ENCODE assay signal across 19 cellular contexts in the genomic region with DNA sequence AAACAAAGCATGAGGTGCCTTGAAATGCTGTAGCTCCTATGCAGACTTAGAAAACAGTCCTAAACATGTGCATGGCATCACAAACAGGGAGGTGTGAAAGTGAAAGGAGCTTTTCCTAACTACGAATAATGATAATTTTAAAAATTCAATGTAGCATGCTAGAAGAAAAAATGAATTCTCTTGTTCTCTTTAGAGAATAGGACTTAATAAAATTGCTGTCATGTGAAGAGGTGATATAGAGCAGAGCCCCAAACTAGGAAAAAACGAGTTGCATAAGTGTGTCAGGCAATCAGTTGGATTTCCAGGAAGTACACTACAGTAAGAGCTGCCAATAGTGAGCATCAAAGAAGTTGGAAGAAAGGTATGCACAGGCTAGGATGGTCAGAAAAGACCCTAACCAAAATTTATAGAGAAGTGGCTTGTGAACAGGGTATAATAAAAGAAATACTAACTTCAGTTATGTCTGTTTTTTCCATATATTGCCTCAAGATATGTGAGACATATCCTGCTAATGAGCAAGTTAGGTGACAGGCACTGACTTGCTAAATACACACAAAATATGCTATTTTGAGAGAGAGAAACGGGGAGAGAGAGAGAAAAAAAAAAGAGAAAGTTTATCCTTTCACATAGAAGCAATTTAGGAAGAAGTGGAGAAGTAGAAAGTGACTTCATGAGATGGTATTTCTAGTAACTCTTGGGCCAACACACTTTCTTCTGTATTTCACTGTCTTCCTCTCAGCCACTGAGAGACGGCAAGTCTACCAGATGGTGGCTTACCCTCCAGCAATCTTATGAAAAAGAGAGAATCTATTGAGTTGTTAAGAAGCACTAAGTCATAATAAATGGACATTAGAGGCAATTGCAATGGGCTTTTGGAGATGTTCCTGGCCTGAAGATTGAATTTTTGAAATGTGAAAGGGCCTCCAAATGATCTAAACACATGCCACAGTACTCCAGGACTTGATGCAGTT. TPM values are rescaled to one million over a fixed set of nuclear protein-coding genes. Genes with fewer than 3 reads are reported as not detected.
A peak's percentile ranks its signal among the peaks of the same experiment; 100 is the strongest.
DNase-seq lines count a peak whose midpoint lies in the region; ATAC-seq, FAIRE-seq and TF ChIP-seq lines count a peak whose summit lies in the region.
"Had no signal": no experiment of that assay in that cellular context is flagged by ENCODE, and none has a peak within 500 bp of the region (broad histone marks: within the 10 kb centered on the region; RNA-seq: fewer than 3 reads in every experiment).

No MANE protein-coding gene starts in this region.

- H3K79me2 ChIP-seq in PC-9 (ENCODE audit: low read depth) (peaks cover 63% of the 10 kb centered on the region), astrocyte (ENCODE audit: insufficient read depth, low read length) (peaks cover 8% of the 10 kb centered on the region)

- FAIRE-seq in astrocyte (lab: Jason Lieb, UNC) = no peak
- FAIRE-seq in H54 (lab: Jason Lieb, UNC) = no peak
- FAIRE-seq: D721Med, islet of Langerhans had no signal

- H3K36me3 Mint-ChIP-seq in activated CD8-positive, alpha-beta memory T cell treated with anti-CD3 and anti-CD28 coated beads, Interleukin-2, amount 10 ng/mL, durations not matched to agents 7 days and 5 days = peaks cover 50% of the 10 kb centered on the region
- H3K36me3 Mint-ChIP-seq in astrocyte (ENCODE audit: low read depth, unreplicated experiment) = peaks cover 5% of the 10 kb centered on the region
- H3K36me3 Mint-ChIP-seq: stimulated activated naive B cell treated with anti-CD40 and anti-IgM and Interleukin-4, amounts not matched to agents 10 μg/mL and 1 μg/mL and 100 μg/mL, for 72 hours had no signal

- ATAC-seq in activated CD8-positive, alpha-beta memory T cell treated with anti-CD3 and anti-CD28 coated beads, Interleukin-2, amount 10 ng/mL, durations not matched to agents 7 days and 5 days = no peak
- peak; percentile 25 for ATAC-seq in mucosa of descending colon
- ATAC-seq in GM21381 (IDR thresholded peaks at IDR 0.05; ENCODE audit: unreplicated experiment) = no peak
- ATAC-seq: body of pancreas; stimulated activated naive B cell treated with anti-CD40 and anti-IgM and Interleukin-4, amounts not matched to agents 10 μg/mL and 1 μg/mL and 100 μg/mL, for 72 hours had no signal

- H3K9me3 ChIP-seq in PC-9 (ENCODE audit: insufficient read depth, low read depth) (no peaks in the 10 kb centered on the region), astrocyte (ENCODE audit: insufficient read depth, low read depth, low read length) (no peaks in the 10 kb centered on the region), mucosa of descending colon (no peaks in the 10 kb centered on the region)
- H3K9me3 ChIP-seq: body of pancreas had no signal

- no peak for TF ChIP-seq CTCF in PC-9 (conservative IDR thresholded peaks at IDR 0.05)
- TF ChIP-seq CTCF in astrocyte (IDR thresholded peaks at IDR 0.05; ENCODE audit: insufficient read depth, low read depth, low read length) = no peak
- TF ChIP-seq CTCF in mucosa of descending colon (IDR thresholded peaks at IDR 0.05) = no peak

- no peak for TF ChIP-seq POLR2A in H54 (IDR thresholded peaks at IDR 0.05; ENCODE audit: low read depth, low read length)

- intact Hi-C loops in PC-9 (cut with micrococcal nuclease; ENCODE audit: unreplicated experiment) (no loop called here), mucosa of descending colon (cut with DNase I, micrococcal nuclease) (no loop called here)

- H3K9me3 Mint-ChIP-seq in activated CD8-positive, alpha-beta memory T cell treated with anti-CD3 and anti-CD28 coated beads, Interleukin-2, amount 10 ng/mL, durations not matched to agents 7 days and 5 days (ENCODE audit: low read depth) = no peaks in the 10 kb centered on the region
- no peaks in the 10 kb centered on the region for H3K9me3 Mint-ChIP-seq in astrocyte (ENCODE audit: unreplicated experiment)
- H3K9me3 Mint-ChIP-seq: stimulated activated naive B cell treated with anti-CD40 and anti-IgM and Interleukin-4, amounts not matched to agents 10 μg/mL and 1 μg/mL and 100 μg/mL, for 72 hours had no signal

- no peaks in the 10 kb centered on the region for H3K27me3 Mint-ChIP-seq in activated CD8-positive, alpha-beta memory T cell treated with anti-CD3 and anti-CD28 coated beads, Interleukin-2, amount 10 ng/mL, durations not matched to agents 7 days and 5 days
- no peaks in the 10 kb centered on the region for H3K27me3 Mint-ChIP-seq in astrocyte (ENCODE audit: low read depth, unreplicated experiment)

- H3K27me3 ChIP-seq in PC-9 (ENCODE audit: insufficient read depth, low read depth) (no peaks in the 10 kb centered on the region), astrocyte (ENCODE audit: insufficient read depth, low read length) (no peaks in the 10 kb centered on the region)
- H3K27me3 ChIP-seq: body of pancreas had no signal

- peak overlapping the region; percentile 79 for H3K27ac Mint-ChIP-seq in activated CD8-positive, alpha-beta memory T cell treated with anti-CD3 and anti-CD28 coated beads, Interleukin-2, amount 10 ng/mL, durations not matched to agents 7 days and 5 days
- H3K27ac Mint-ChIP-seq in astrocyte (ENCODE audit: unreplicated experiment) = peak overlapping the region; percentile 37
- H3K27ac Mint-ChIP-seq: stimulated activated naive B cell treated with anti-CD40 and anti-IgM and Interleukin-4, amounts not matched to agents 10 μg/mL and 1 μg/mL and 100 μg/mL, for 72 hours had no signal

- H3K4me2 ChIP-seq in PC-9 (no peak overlapping the region), astrocyte (ENCODE audit: low read length) (peak overlapping the region; percentile 20)

- H4K20me1 ChIP-seq in PC-9 (ENCODE audit: insufficient read depth) (no peaks in the 10 kb centered on the region), astrocyte (ENCODE audit: insufficient read depth, low read length) (no peaks in the 10 kb centered on the region)

- CTCF ChIA-PET in activated CD8-positive, alpha-beta memory T cell treated with anti-CD3 and anti-CD28 coated beads, Interleukin-2, amount 10 ng/mL, durations not matched to agents 7 days and 5 days (lab: Charles Lee) = interaction anchor here (0.7 to 2.2 kb wide), 4 partner anchors 17 to 38 kb away, joined by 3 to 8 read pairs (median 3); no protein-coding TSS in a partner anchor
- CTCF ChIA-PET in PC-9 (lab: Charles Lee) = no interaction called here

- H3K9me2 ChIP-seq in PC-9 (ENCODE audit: insufficient read depth) = no peaks in the 10 kb centered on the region; the same call in 1 of the 2 replicates

- no peak overlapping the region for H3K4me3 ChIP-seq in PC-9
- no peak overlapping the region for H3K4me3 ChIP-seq in astrocyte (ENCODE audit: insufficient read depth, low read depth, low read length)
- no peak overlapping the region for H3K4me3 ChIP-seq in mucosa of descending colon
- H3K4me3 ChIP-seq: body of pancreas had no signal

- H3F3A ChIP-seq in PC-9 (ENCODE audit: insufficient read depth, low read depth) = peaks cover 22% of the 10 kb centered on the region; the same call in 1 of the 2 replicates

- peaks cover 88% of the 10 kb centered on the region for H3K4me1 Mint-ChIP-seq in activated CD8-positive, alpha-beta memory T cell treated with anti-CD3 and anti-CD28 coated beads, Interleukin-2, amount 10 ng/mL, durations not matched to agents 7 days and 5 days
- peaks cover 29% of the 10 kb centered on the region for H3K4me1 Mint-ChIP-seq in astrocyte (ENCODE audit: low read depth, unreplicated experiment)

- POLR2A ChIA-PET in PC-9 (lab: Charles Lee; ENCODE audit: unreplicated experiment) = no interaction called here

- H3K36me3 ChIP-seq in PC-9 (ENCODE audit: low read depth) (peaks cover 44% of the 10 kb centered on the region), astrocyte (ENCODE audit: insufficient read depth, low read length) (peaks cover 2% of the 10 kb centered on the region), mucosa of descending colon (ENCODE audit: low read depth) (no peaks in the 10 kb centered on the region)

- DNase-seq in activated CD8-positive, alpha-beta memory T cell treated with anti-CD3 and anti-CD28 coated beads, Interleukin-2, amount 10 ng/mL, durations not matched to agents 7 days and 5 days = no peak
- DNase-seq in activated CD8-positive, alpha-beta memory T cell treated with anti-CD3 and anti-CD28 coated beads for 24 hours = no peak
- DNase-seq in PC-9 = no peak
- no peak for DNase-seq in astrocyte (ENCODE audit: low read depth)
- no peak for DNase-seq in mucosa of descending colon
- DNase-seq in H54 (ENCODE audit: insufficient read length, low spot score) = no peak
- no peak for DNase-seq in NAMALWA (ENCODE audit: low spot score)
- DNase-seq: activated CD4-positive, CD25-positive, alpha-beta regulatory T cell treated with anti-CD3 and anti-CD28 coated beads, Interleukin-2, amount 50 U/mL, for 72 hours; activated T-cell treated with anti-CD3 and anti-CD28 coated beads, Interleukin-2, amount 50 U/mL, for 1 hour; body of pancreas; H7; KG1; midbrain; NCI-H446; occipital lobe; stimulated activated naive B cell treated with anti-CD40 and anti-IgM and Interleukin-4, amounts not matched to agents 10 μg/mL and 1 μg/mL and 100 μg/mL, for 72 hours had no signal

- peaks cover 16% of the 10 kb centered on the region; the same call in 1 of the 2 replicates for H3K4me1 ChIP-seq in PC-9 (replicated peaks; ENCODE audit: insufficient read depth)
- peaks cover 35% of the 10 kb centered on the region for H3K4me1 ChIP-seq in astrocyte (ENCODE audit: insufficient read depth, low read length)
- H3K4me1 ChIP-seq in mucosa of descending colon (ENCODE audit: low read depth) = peaks cover 6% of the 10 kb centered on the region
- H3K4me1 ChIP-seq: body of pancreas had no signal

- H3K9ac ChIP-seq in astrocyte (ENCODE audit: low read length) = no peak overlapping the region

- no TSS peak for BruUV-seq in PC-9 (replicated peaks; lab: Mats Ljungman, UMichigan)

- peak overlapping the region; percentile 6; the same call in 1 of the 2 replicates for H3K27ac ChIP-seq in PC-9
- peak overlapping the region; percentile 28 for H3K27ac ChIP-seq in astrocyte (ENCODE audit: low read depth, low read length)
- H3K27ac ChIP-seq: body of pancreas had no signal

- H3K4me3 Mint-ChIP-seq in activated CD8-positive, alpha-beta memory T cell treated with anti-CD3 and anti-CD28 coated beads, Interleukin-2, amount 10 ng/mL, durations not matched to agents 7 days and 5 days = peak overlapping the region; percentile 9
- H3K4me3 Mint-ChIP-seq in astrocyte (ENCODE audit: unreplicated experiment) = no peak overlapping the region
- H3K4me3 Mint-ChIP-seq: stimulated activated naive B cell treated with anti-CD40 and anti-IgM and Interleukin-4, amounts not matched to agents 10 μg/mL and 1 μg/mL and 100 μg/mL, for 72 hours had no signal

- H2AFZ ChIP-seq in PC-9 (no peak overlapping the region), astrocyte (ENCODE audit: low read depth, low read length) (no peak overlapping the region)

RNA-seq across cellular contexts. Expression of gene ITGA2, which starts 18.1 kb away (rescaled TPM):
- 10 to 100 TPM; 17.6 to 37.0 TPM for total RNA-seq in activated CD8-positive, alpha-beta memory T cell treated with anti-CD3 and anti-CD28 coated beads, Interleukin-2, amount 10 ng/mL, durations not matched to agents 7 days and 5 days
- 24.7 and 35.8 TPM in 2 replicates for total RNA-seq in PC-9 (2021)
- 20.1 and 35.9 TPM in 2 replicates for total RNA-seq in astrocyte
- 10 to 100 TPM in 2 of 3 donors, 1 to 10 TPM in 1; 8.0 to 20.3 (median 17.6) TPM for total RNA-seq in mucosa of descending colon
